In the genomic region with DNA sequence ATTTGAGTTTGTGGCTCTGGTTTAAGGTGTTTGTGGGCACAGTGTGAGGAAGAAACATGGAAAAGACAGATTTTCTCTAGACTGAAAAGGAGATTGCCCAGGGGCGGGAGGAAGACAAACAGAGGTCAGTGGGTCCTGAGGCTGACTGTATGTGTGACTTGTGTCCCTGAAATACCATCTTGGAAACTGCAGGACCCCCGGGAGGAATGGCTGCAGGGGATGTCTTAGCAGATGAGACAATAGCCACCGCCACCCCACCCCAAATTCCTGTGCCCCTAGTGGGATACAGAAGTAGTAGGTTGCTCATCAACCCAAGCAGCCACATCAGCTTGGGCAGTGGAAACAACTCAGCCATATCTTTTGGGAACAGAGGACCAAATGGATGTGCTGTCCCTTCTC, we compare ENCODE assay signal across 24 cellular contexts. TPM values are rescaled to one million over a fixed set of nuclear protein-coding genes. Genes with fewer than 3 reads are reported as not detected.
A peak's percentile ranks its signal among the peaks of the same experiment; 100 is the strongest.
DNase-seq lines count a peak whose midpoint lies in the region; ATAC-seq, FAIRE-seq and TF ChIP-seq lines count a peak whose summit lies in the region.
"Had no signal": no experiment of that assay in that cellular context is flagged by ENCODE, and none has a peak within 500 bp of the region (broad histone marks: within the 10 kb centered on the region; RNA-seq: fewer than 3 reads in every experiment).

No MANE protein-coding gene starts in this region.

- H3K27me3 Mint-ChIP-seq in activated naive CD8-positive, alpha-beta T cell = no peaks in the 10 kb centered on the region
- H3K27me3 Mint-ChIP-seq in activated naive CD8-positive, alpha-beta T cell treated with anti-CD3 and anti-CD28 coated beads, Interleukin-2, amount 50 U/mL, for 24 hours = no peaks in the 10 kb centered on the region
- H3K27me3 Mint-ChIP-seq in endodermal cell (ENCODE audit: insufficient read depth) (peaks cover 9% of the 10 kb centered on the region), osteocyte (ENCODE audit: unreplicated experiment) (no peaks in the 10 kb centered on the region)

- H3K9ac ChIP-seq in endodermal cell (ENCODE audit: extremely low read depth, low read length, poor library complexity, severe bottlenecking) = no peak overlapping the region

- BruUV-seq in PC-9 (replicated peaks; lab: Mats Ljungman, UMichigan) = no TSS peak

- H3K27ac ChIP-seq in PC-9 (no peak overlapping the region; the same call in 1 of the 2 replicates), endodermal cell (ENCODE audit: low read depth, low read length) (no peak overlapping the region)
- H3K27ac ChIP-seq: neutrophil, vagina had no signal

- H3K4me3 Mint-ChIP-seq in activated naive CD8-positive, alpha-beta T cell = peak overlapping the region; percentile 38
- H3K4me3 Mint-ChIP-seq in activated naive CD8-positive, alpha-beta T cell treated with anti-CD3 and anti-CD28 coated beads, Interleukin-2, amount 50 U/mL, for 24 hours = no peak overlapping the region
- H3K4me3 Mint-ChIP-seq in endodermal cell (no peak overlapping the region), osteocyte (ENCODE audit: unreplicated experiment) (no peak overlapping the region)
- H3K4me3 Mint-ChIP-seq: stimulated activated naive B cell treated with anti-CD40 and anti-IgM and Interleukin-4, amounts not matched to agents 10 μg/mL and 1 μg/mL and 100 μg/mL, for 72 hours had no signal

- no peaks in the 10 kb centered on the region for H3K9me3 Mint-ChIP-seq in activated naive CD8-positive, alpha-beta T cell (ENCODE audit: low read depth)
- no peaks in the 10 kb centered on the region for H3K9me3 Mint-ChIP-seq in activated naive CD8-positive, alpha-beta T cell treated with anti-CD3 and anti-CD28 coated beads, Interleukin-2, amount 50 U/mL, for 24 hours
- H3K9me3 Mint-ChIP-seq in endodermal cell = no peaks in the 10 kb centered on the region
- H3K9me3 Mint-ChIP-seq in osteocyte (ENCODE audit: unreplicated experiment) = no peaks in the 10 kb centered on the region
- H3K9me3 Mint-ChIP-seq: stimulated activated naive B cell treated with anti-CD40 and anti-IgM and Interleukin-4, amounts not matched to agents 10 μg/mL and 1 μg/mL and 100 μg/mL, for 72 hours had no signal

- ATAC-seq in activated naive CD8-positive, alpha-beta T cell treated with anti-CD3 and anti-CD28 coated beads, Interleukin-2, amount 50 U/mL, for 24 hours = no peak
- no peak for ATAC-seq in GM21423 (IDR thresholded peaks at IDR 0.05; ENCODE audit: unreplicated experiment)
- ATAC-seq: HCT116; left ventricle myocardium superior; stimulated activated naive B cell treated with anti-CD40 and anti-IgM and Interleukin-4, amounts not matched to agents 10 μg/mL and 1 μg/mL and 100 μg/mL, for 72 hours had no signal

- DNase-seq in activated naive CD8-positive, alpha-beta T cell treated with anti-CD3 and anti-CD28 coated beads, Interleukin-2, amount 50 U/mL, for 24 hours = no peak
- no peak for DNase-seq in PC-9
- peak; percentile 58 for DNase-seq in endodermal cell
- DNase-seq in osteocyte (ENCODE audit: extremely low spot score, unreplicated experiment) = peak; percentile 65
- DNase-seq in HTR-8/SVneo (ENCODE audit: insufficient read length, low spot score) = no peak
- DNase-seq in DMS 273 (lab: John Stamatoyannopoulos, UW; ENCODE audit: unreplicated experiment) = no peak
- DNase-seq: activated CD4-positive, alpha-beta T cell treated with anti-CD3 and anti-CD28 coated beads, Interleukin-2, amount 50 U/mL, for 1 hour; activated effector memory CD4-positive, alpha-beta T cell treated with anti-CD3 and anti-CD28 coated beads, Interleukin-2, amount 50 U/mL, for 16 hours; central memory CD4-positive, alpha-beta T cell; DMS153; GF-D8; left ventricle myocardium superior; NCI-H187 treated with DMSO at 0.1 percent for 48 hours; NCI-H2227 treated with DMSO at 0.1 percent for 48 hours; NCI-H82; SIG-M5; small intestine; stimulated activated naive B cell treated with anti-CD40 and anti-IgM and Interleukin-4, amounts not matched to agents 10 μg/mL and 1 μg/mL and 100 μg/mL, for 72 hours had no signal

- H3K9me3 ChIP-seq in PC-9 (ENCODE audit: insufficient read depth, low read depth) = no peaks in the 10 kb centered on the region
- no peaks in the 10 kb centered on the region for H3K9me3 ChIP-seq in endodermal cell (ENCODE audit: control insufficient read depth, low read length)
- H3K9me3 ChIP-seq: BLaER1 treated with 17β-estradiol and CSF1 and Interleukin-3, amounts not matched to agents 10 nM and 100 nM; neutrophil; vagina had no signal

- peaks cover 21% of the 10 kb centered on the region for H4K20me1 ChIP-seq in PC-9 (ENCODE audit: insufficient read depth)

- no peak overlapping the region for H2AFZ ChIP-seq in PC-9

- CTCF ChIA-PET in PC-9 (lab: Charles Lee) = no interaction called here

- peaks cover 32% of the 10 kb centered on the region for H3K79me2 ChIP-seq in PC-9 (ENCODE audit: low read depth)

- TF ChIP-seq CTCF in PC-9 (conservative IDR thresholded peaks at IDR 0.05) (no peak), endodermal cell (conservative IDR thresholded peaks at IDR 0.05) (no peak), osteocyte (IDR thresholded peaks at IDR 0.05) (no peak)

- H3K27me3 ChIP-seq in PC-9 (ENCODE audit: insufficient read depth, low read depth) (no peaks in the 10 kb centered on the region), endodermal cell (ENCODE audit: control insufficient read depth, insufficient read depth, low read length, poor library complexity, severe bottlenecking) (no peaks in the 10 kb centered on the region)
- H3K27me3 ChIP-seq: vagina had no signal

- H3K36me3 ChIP-seq in PC-9 (ENCODE audit: low read depth) = peaks cover 16% of the 10 kb centered on the region
- peaks cover 3% of the 10 kb centered on the region for H3K36me3 ChIP-seq in endodermal cell (ENCODE audit: control insufficient read depth, insufficient read depth, low read length)
- H3K36me3 ChIP-seq: neutrophil, vagina had no signal

- POLR2A ChIA-PET in PC-9 (lab: Charles Lee; ENCODE audit: unreplicated experiment) = no interaction called here

- no peak for FAIRE-seq in HTR-8/SVneo (lab: Jason Lieb, UNC)
- FAIRE-seq: small intestine had no signal

- WGBS in endodermal cell (ENCODE audit: insufficient coverage in 1 of 2, insufficient read length in 1 of 2), 2 experiments = 92 to 100% methylated on average over 1 to 3 of the region's 3 CpGs

- H3K9me2 ChIP-seq in PC-9 (ENCODE audit: insufficient read depth) = no peaks in the 10 kb centered on the region

- intact Hi-C loops in PC-9 (cut with micrococcal nuclease; ENCODE audit: unreplicated experiment) = loop anchor here (5.0 kb wide), 3 partner anchors 33 to 1118 kb away; a partner anchor contains a TSS

- peaks cover 41% of the 10 kb centered on the region for H3K4me1 Mint-ChIP-seq in activated naive CD8-positive, alpha-beta T cell (ENCODE audit: low read depth)
- peaks cover 44% of the 10 kb centered on the region for H3K4me1 Mint-ChIP-seq in activated naive CD8-positive, alpha-beta T cell treated with anti-CD3 and anti-CD28 coated beads, Interleukin-2, amount 50 U/mL, for 24 hours
- peaks cover 16% of the 10 kb centered on the region for H3K4me1 Mint-ChIP-seq in endodermal cell
- H3K4me1 Mint-ChIP-seq in osteocyte (ENCODE audit: unreplicated experiment) = peaks cover 29% of the 10 kb centered on the region

- H3K27ac Mint-ChIP-seq in activated naive CD8-positive, alpha-beta T cell = no peak overlapping the region
- H3K27ac Mint-ChIP-seq in activated naive CD8-positive, alpha-beta T cell treated with anti-CD3 and anti-CD28 coated beads, Interleukin-2, amount 50 U/mL, for 24 hours = no peak overlapping the region
- H3K27ac Mint-ChIP-seq in endodermal cell = no peak overlapping the region
- no peak overlapping the region for H3K27ac Mint-ChIP-seq in osteocyte (ENCODE audit: unreplicated experiment)
- H3K27ac Mint-ChIP-seq: stimulated activated naive B cell treated with anti-CD40 and anti-IgM and Interleukin-4, amounts not matched to agents 10 μg/mL and 1 μg/mL and 100 μg/mL, for 72 hours had no signal

- H3F3A ChIP-seq in PC-9 (ENCODE audit: insufficient read depth, low read depth) = peaks cover 10% of the 10 kb centered on the region; the same call in 1 of the 2 replicates

- peaks cover 6% of the 10 kb centered on the region for H3K36me3 Mint-ChIP-seq in activated naive CD8-positive, alpha-beta T cell
- peaks cover 22% of the 10 kb centered on the region for H3K36me3 Mint-ChIP-seq in activated naive CD8-positive, alpha-beta T cell treated with anti-CD3 and anti-CD28 coated beads, Interleukin-2, amount 50 U/mL, for 24 hours (ENCODE audit: low read depth)
- peaks cover 6% of the 10 kb centered on the region for H3K36me3 Mint-ChIP-seq in endodermal cell (ENCODE audit: low read depth)
- peaks cover 7% of the 10 kb centered on the region for H3K36me3 Mint-ChIP-seq in osteocyte (ENCODE audit: unreplicated experiment)

- H3K4me1 ChIP-seq in PC-9 (replicated peaks; ENCODE audit: insufficient read depth) = peaks cover 21% of the 10 kb centered on the region
- no peaks in the 10 kb centered on the region for H3K4me1 ChIP-seq in endodermal cell (ENCODE audit: control insufficient read depth, insufficient read depth, low read length)

- H3K4me3 ChIP-seq in PC-9 = no peak overlapping the region; the same call in 1 of the 2 replicates
- H3K4me3 ChIP-seq in endodermal cell (ENCODE audit: low read length) = no peak overlapping the region

- peak overlapping the region; percentile 100 for H3K4me2 ChIP-seq in PC-9

RNA-seq across cellular contexts. Expression of a gene that starts 1.7 kb away (rescaled TPM):
- total RNA-seq in PC-9 (2021) (238 and 315 TPM in 2 replicates), endodermal cell (10 to 100 TPM; 64.4 to 75.7 TPM), osteocyte (171 and 179 TPM in 2 replicates)
- polyA plus RNA-seq in endodermal cell (2013, experiment 1 of 2) = 194 TPM
- 138 TPM for polyA plus RNA-seq in endodermal cell (2013, experiment 2 of 2)

RNA-seq across cellular contexts. Expression of a gene that starts 59.3 kb away (rescaled TPM):
- total RNA-seq in PC-9 (2021) = 37.8 and 38.3 TPM in 2 replicates
- 10 to 100 TPM; 52.8 to 71.6 TPM for total RNA-seq in endodermal cell
- 58.3 TPM for polyA plus RNA-seq in endodermal cell (2013, experiment 1 of 2)
- polyA plus RNA-seq in endodermal cell (2013, experiment 2 of 2) = 54.8 TPM
- total RNA-seq in osteocyte = 13.9 and 15.8 TPM in 2 replicates

Comparison
In these comparisons a context has a peak if more than half of its experiments do, and no peak if none do; other contexts are left out.
1. DNase-seq: peak in endodermal cell (single experiment) and osteocyte (single experiment); none in activated naive CD8-positive, alpha-beta T cell treated with anti-CD3 and anti-CD28 coated beads, Interleukin-2, amount 50 U/mL, for 24 hours (single experiment), PC-9 (0 of 2), HTR-8/SVneo (single experiment) and DMS 273 (single experiment).